Comparison of ENCODE assay signal across 17 cellular contexts in the genomic region with DNA sequence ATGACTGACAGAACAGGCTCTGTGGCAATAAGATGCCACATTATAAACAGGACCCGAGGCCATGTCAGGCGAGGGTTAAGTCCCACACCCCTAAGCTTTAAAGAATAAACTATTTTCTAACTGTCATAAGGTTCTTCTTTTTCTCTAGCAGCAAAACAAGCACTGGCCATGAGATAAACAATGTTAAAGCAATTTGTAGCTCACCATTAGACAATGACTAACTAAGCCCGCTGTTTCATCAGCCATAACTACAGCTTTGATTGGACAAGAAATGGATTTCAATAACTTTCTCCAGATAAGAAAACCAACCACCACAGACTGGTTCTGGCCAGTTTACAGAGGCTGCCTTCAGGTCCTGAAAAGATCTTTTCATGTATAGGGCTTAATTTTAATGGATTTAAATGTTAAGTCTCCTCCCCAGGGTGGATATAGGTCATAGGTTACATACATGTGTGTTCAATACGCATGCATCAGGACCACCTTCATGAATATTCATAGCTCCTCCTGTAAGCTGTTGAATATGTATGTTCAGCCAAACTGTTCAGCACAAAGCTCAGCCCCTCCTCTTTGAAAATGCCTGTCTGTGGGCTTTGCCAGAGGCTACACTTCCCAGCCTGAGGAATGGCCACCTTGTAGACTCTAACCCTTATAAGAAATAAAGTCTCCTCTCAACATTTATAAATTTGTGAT.
DNase-seq lines count a peak whose midpoint lies in the region; ATAC-seq and TF ChIP-seq lines count a peak whose summit lies in the region.
"Had no signal": no experiment of that assay in that cellular context is flagged by ENCODE, and none has a peak within 500 bp of the region (broad histone marks: within the 10 kb centered on the region; RNA-seq: fewer than 3 reads in every experiment).

No MANE protein-coding gene starts in this region.

- no peak overlapping the region for H3K4me2 ChIP-seq in neuronal stem cell (ENCODE audit: insufficient read depth, low read length, poor library complexity, severe bottlenecking)
- H3K4me2 ChIP-seq: A549 had no signal

- WGBS in esophagus muscularis mucosa = 80% methylated on average over 4 of the region's 4 CpGs
- WGBS in neuronal stem cell (ENCODE audit: extremely low coverage in 2 of 2, insufficient read length in 2 of 2, insufficient replicate concordance in 1 of 2), 2 donors = no CpG with 5 or more reads among the region's 4 CpGs

- H4K8ac ChIP-seq in neuronal stem cell (ENCODE audit: low read depth, low read length) = no peak overlapping the region

- no peak overlapping the region for H3K18ac ChIP-seq in neuronal stem cell (ENCODE audit: low read length)

- no TSS peak for BruUV-seq in A673 (replicated peaks; lab: Mats Ljungman, UMichigan)

- no peak overlapping the region for H2BK120ac ChIP-seq in neuronal stem cell (ENCODE audit: low read depth, low read length)

- H2BK15ac ChIP-seq in neuronal stem cell (ENCODE audit: low read length) = no peak overlapping the region

- H2BK5ac ChIP-seq in neuronal stem cell (ENCODE audit: low read length) = no peak overlapping the region

- intact Hi-C loops in A673 (cut with micrococcal nuclease; ENCODE audit: unreplicated experiment) = no loop called here
- intact Hi-C loops in esophagus muscularis mucosa (cut with DNase I) = loop anchor here (10.0 kb wide), 1 partner anchor 464 kb away; no protein-coding TSS in a partner anchor

- H3K4me3 Mint-ChIP-seq in CD8-positive, alpha-beta memory T cell = no peak overlapping the region

- no peaks in the 10 kb centered on the region for H3K9me3 Mint-ChIP-seq in CD8-positive, alpha-beta memory T cell

- H3K4me1 Mint-ChIP-seq in CD8-positive, alpha-beta memory T cell = no peaks in the 10 kb centered on the region

- no peak overlapping the region for H3K27ac ChIP-seq in A673 (ENCODE audit: low read depth, low read length, poor library complexity, severe bottlenecking)
- H3K27ac ChIP-seq in esophagus muscularis mucosa (replicated peaks in 1 of 4) = no peak overlapping the region
- H3K27ac ChIP-seq in neuronal stem cell (replicated peaks; ENCODE audit: low read length) = no peak overlapping the region
- no peak overlapping the region for H3K27ac ChIP-seq in CD8-positive, alpha-beta memory T cell (ENCODE audit: low read depth, low read length)
- H3K27ac ChIP-seq: A549, C4-2B, Peyer's patch had no signal

- H3K36me3 Mint-ChIP-seq in CD8-positive, alpha-beta memory T cell = no peaks in the 10 kb centered on the region

- no peaks in the 10 kb centered on the region for H3K36me3 ChIP-seq in A673 (ENCODE audit: insufficient read depth, low read length, poor library complexity, severe bottlenecking)
- H3K36me3 ChIP-seq in esophagus muscularis mucosa = no peaks in the 10 kb centered on the region
- H3K36me3 ChIP-seq in neuronal stem cell (replicated peaks in 1 of 2; ENCODE audit: control insufficient read depth in 2 of 2, insufficient read depth in 2 of 2, low read length in 2 of 2) = no peaks in the 10 kb centered on the region
- H3K36me3 ChIP-seq in CD8-positive, alpha-beta memory T cell (ENCODE audit: insufficient read depth, low read length) = no peaks in the 10 kb centered on the region
- H3K36me3 ChIP-seq: Peyer's patch had no signal

- no peak overlapping the region for H3K27ac Mint-ChIP-seq in CD8-positive, alpha-beta memory T cell

- H3K9me3 ChIP-seq in A673 (ENCODE audit: low read depth, low read length, poor library complexity, severe bottlenecking) = no peaks in the 10 kb centered on the region
- no peaks in the 10 kb centered on the region for H3K9me3 ChIP-seq in esophagus muscularis mucosa
- no peaks in the 10 kb centered on the region for H3K9me3 ChIP-seq in neuronal stem cell (replicated peaks in 1 of 2; ENCODE audit: control insufficient read depth in 2 of 2, insufficient read depth in 1 of 2, low read depth in 1 of 2, low read length in 2 of 2)
- H3K9me3 ChIP-seq in CD8-positive, alpha-beta memory T cell (ENCODE audit: low read length) = no peaks in the 10 kb centered on the region
- H3K9me3 ChIP-seq: A549, Peyer's patch had no signal

- TF ChIP-seq CTCF in A673 (conservative IDR thresholded peaks at IDR 0.05; ENCODE audit: low read depth, low read length) = no peak
- no peak for TF ChIP-seq CTCF in NB4 (IDR thresholded peaks at IDR 0.05; ENCODE audit: low read depth, low read length)
- no peak for TF ChIP-seq CTCF in esophagus muscularis mucosa (IDR thresholded peaks at IDR 0.05)
- TF ChIP-seq CTCF in GM10266 (IDR thresholded peaks at IDR 0.05; ENCODE audit: control insufficient read depth, insufficient read depth, low read depth, missing control alignments) = no peak

- H3K9ac ChIP-seq in neuronal stem cell (ENCODE audit: low read depth, low read length, poor library complexity) = no peak overlapping the region

- H3K4me1 ChIP-seq in A673 (ENCODE audit: insufficient read depth, low read length, poor library complexity, severe bottlenecking) (no peaks in the 10 kb centered on the region), esophagus muscularis mucosa (no peaks in the 10 kb centered on the region), neuronal stem cell (ENCODE audit: control insufficient read depth in 2 of 2, insufficient read depth in 1 of 2, low read depth in 1 of 2, low read length in 2 of 2) (no peaks in the 10 kb centered on the region)
- no peaks in the 10 kb centered on the region for H3K4me1 ChIP-seq in CD8-positive, alpha-beta memory T cell (ENCODE audit: insufficient read depth, low read length)
- H3K4me1 ChIP-seq: A549, Peyer's patch had no signal

- no peak for TF ChIP-seq POLR2A in NB4 (IDR thresholded peaks at IDR 0.05; ENCODE audit: extremely low read depth, insufficient read length)
- no peak for TF ChIP-seq POLR2A in esophagus muscularis mucosa (IDR thresholded peaks at IDR 0.05; ENCODE audit: low read depth)

- TF ChIP-seq EP300 in esophagus muscularis mucosa (IDR thresholded peaks at IDR 0.05) = no peak

- POLR2A ChIA-PET in A673 (lab: Charles Lee; ENCODE audit: low non-redundant PET) = no interaction called here
- POLR2A ChIA-PET in CD8-positive, alpha-beta memory T cell (lab: Charles Lee) = no interaction called here

- H3K4me3 ChIP-seq in A673 (ENCODE audit: low read depth, low read length, poor library complexity, severe bottlenecking) = no peak overlapping the region
- no peak overlapping the region for H3K4me3 ChIP-seq in NB4 (ENCODE audit: low read depth, low read length)
- no peak overlapping the region for H3K4me3 ChIP-seq in esophagus muscularis mucosa
- no peak overlapping the region for H3K4me3 ChIP-seq in neuronal stem cell (ENCODE audit: low read length in 2 of 2)
- H3K4me3 ChIP-seq in CD8-positive, alpha-beta memory T cell (ENCODE audit: low read length) = no peak overlapping the region
- H3K4me3 ChIP-seq: A549, Peyer's patch had no signal

- no peak overlapping the region for H3K4ac ChIP-seq in neuronal stem cell (ENCODE audit: low read length)

- no peaks in the 10 kb centered on the region for H3K27me3 ChIP-seq in A673 (replicated peaks; ENCODE audit: insufficient read depth, low read depth, low read length, poor library complexity)
- H3K27me3 ChIP-seq in esophagus muscularis mucosa = no peaks in the 10 kb centered on the region
- H3K27me3 ChIP-seq in neuronal stem cell (ENCODE audit: control insufficient read depth in 3 of 3, insufficient read depth in 3 of 3, low read depth in 1 of 3, low read length in 3 of 3) = no peaks in the 10 kb centered on the region
- H3K27me3 ChIP-seq in CD8-positive, alpha-beta memory T cell (ENCODE audit: insufficient read depth, low read length, poor library complexity, severe bottlenecking) = no peaks in the 10 kb centered on the region
- H3K27me3 ChIP-seq: Peyer's patch had no signal

- H4K91ac ChIP-seq in neuronal stem cell (ENCODE audit: low read depth, low read length, poor library complexity) = no peak overlapping the region

- H3K79me1 ChIP-seq in neuronal stem cell (ENCODE audit: low read depth, low read length) = no peaks in the 10 kb centered on the region

- ATAC-seq in HG03025 (IDR thresholded peaks at IDR 0.05; ENCODE audit: low FRiP score, unreplicated experiment) = no peak
- ATAC-seq: A549, HCT116, Right ventricle myocardium inferior had no signal

- no peak overlapping the region for H2BK12ac ChIP-seq in neuronal stem cell (ENCODE audit: low read length)

- no peak overlapping the region for H2AK5ac ChIP-seq in neuronal stem cell (ENCODE audit: low read depth, low read length)

- peaks cover 5 to 20% of the 10 kb centered on the region in 2 donors for H3K27me3 Mint-ChIP-seq in CD8-positive, alpha-beta memory T cell

- no peak overlapping the region for H3K23ac ChIP-seq in neuronal stem cell (ENCODE audit: low read depth, low read length, poor library complexity)

- no peak overlapping the region for H3K14ac ChIP-seq in neuronal stem cell (ENCODE audit: low read length)

- DNase-seq in A673 (ENCODE audit: low spot score) (peak; percentile 9), NB4 (ENCODE audit: low read depth) (peak; percentile 18), esophagus muscularis mucosa (ENCODE audit: extremely low spot score) (peak; percentile 62), neuronal stem cell (ENCODE audit: low spot score) (no peak), GM10266 (ENCODE audit: extremely low spot score) (no peak), inferior parietal cortex (ENCODE audit: extremely low spot score) (no peak)
- DNase-seq in CD8-positive, alpha-beta memory T cell = no peak
- DNase-seq: COR-L47, NCI-H1417 treated with DMSO at 0.1 percent for 48 hours, NCI-H2029, NCI-H510A, Peyer's patch had no signal

- CTCF ChIA-PET in A673 (lab: Charles Lee) = no interaction called here
- CTCF ChIA-PET in CD8-positive, alpha-beta memory T cell (lab: Charles Lee) = no interaction called here

- peak overlapping the region; percentile 60 for H2AFZ ChIP-seq in neuronal stem cell (ENCODE audit: low read length)

Comparison
In these comparisons a context has a peak if more than half of its experiments do, and no peak if none do; other contexts are left out.
1. DNase-seq: peak in A673 (single experiment), NB4 (single experiment) and esophagus muscularis mucosa (single experiment); none in neuronal stem cell (single experiment), GM10266 (single experiment), CD8-positive, alpha-beta memory T cell (0 of 5) and inferior parietal cortex (single experiment).